8 cellular contexts compared by ENCODE assay signal in genomic region chr10:28871677-28872076, GRCh38.
"Had no signal": no experiment of that assay in that cellular context is flagged by ENCODE, and none has a peak within 500 bp of the region (broad histone marks: within the 10 kb centered on the region; RNA-seq: fewer than 3 reads in every experiment).

No MANE protein-coding gene starts in this region.

- ATAC-seq: GM23338, HepG2 had no signal

- H3K4me2 ChIP-seq: GM23338 had no signal

- H3K4me3 ChIP-seq: GM23338 had no signal

- H2AFZ ChIP-seq: GM23338 had no signal

- DNase-seq: H9, HCEC 1CT, KBM-7 had no signal

- FAIRE-seq: H1, H54, HepG2 had no signal

- H3K27ac ChIP-seq: HL-60 had no signal
